8 cellular contexts compared by ENCODE assay signal in the genomic region with DNA sequence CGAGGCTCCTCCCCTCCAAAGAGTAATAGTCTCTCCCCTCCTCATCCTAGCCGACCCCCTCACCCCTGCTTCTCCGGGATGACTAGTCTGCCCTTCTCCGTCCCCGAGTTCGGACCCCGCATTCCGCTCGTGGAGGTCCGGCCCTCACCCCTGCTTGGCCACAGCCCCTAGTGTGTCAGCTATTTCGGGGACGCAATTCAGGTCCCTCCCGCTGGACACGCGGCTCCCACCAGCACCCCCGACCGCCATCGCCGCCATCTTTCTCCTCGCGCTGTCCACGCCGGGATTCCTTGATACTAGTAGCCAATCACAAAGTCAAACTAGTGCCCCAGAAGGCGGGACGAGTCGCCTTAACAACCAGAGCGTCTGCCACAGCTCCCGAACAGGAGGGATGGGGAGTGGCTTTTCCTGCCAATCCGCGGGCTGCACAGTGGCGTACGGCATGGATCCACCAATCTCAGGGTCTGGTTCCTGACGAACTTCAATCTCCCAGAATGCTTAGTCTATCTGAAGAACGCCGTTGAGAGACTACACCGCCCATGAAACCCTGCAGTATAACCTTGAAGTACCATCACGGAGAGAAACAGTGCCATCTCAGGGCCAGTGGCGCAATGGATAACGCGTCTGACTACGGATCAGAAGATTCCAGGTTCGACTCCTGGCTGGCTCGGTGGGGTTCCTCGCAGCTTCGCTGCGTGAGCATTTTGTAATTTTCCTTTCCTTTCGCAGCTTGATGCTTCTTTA. TPM values are rescaled to one million over a fixed set of nuclear protein-coding genes. Genes with fewer than 3 reads are reported as not detected.
DNase-seq lines count a peak whose midpoint lies in the region; ATAC-seq and TF ChIP-seq lines count a peak whose summit lies in the region.

A gene (minus strand): TSS at position 273 of the 744 bp plus-strand sequence. CDS start 15 bp downstream, at position 258.

- peak within 1 kb of the TSS; percentile 89 for H3K27ac ChIP-seq in effector memory CD4-positive, alpha-beta T cell (ENCODE audit: insufficient read depth, low read length, poor library complexity, severe bottlenecking)
- peak within 1 kb of the TSS; percentile 90 to 94 for H3K27ac ChIP-seq in lung (ENCODE audit: low read depth in 1 of 2, low read length in 1 of 2)

- WGBS in lung, 2 donors: 0% methylated on average over 47 of the region's 47 CpGs

- H3K9me3 ChIP-seq in effector memory CD4-positive, alpha-beta T cell (ENCODE audit: control insufficient read depth, low read length): no peaks in the 10 kb centered on the region
- H3K9me3 ChIP-seq in lung (ENCODE audit: control insufficient read depth in 2 of 2, insufficient read depth in 1 of 2, low read length in 1 of 2): no peaks in the 10 kb centered on the region

- peak within 1 kb of the TSS; percentile 99 for H3K4me3 ChIP-seq in effector memory CD4-positive, alpha-beta T cell (ENCODE audit: insufficient read depth, low read depth, low read length, poor library complexity, severe bottlenecking)
- peak within 1 kb of the TSS; percentile 87 for H3K4me3 ChIP-seq in lung

- no peak for TF ChIP-seq CTCF in lung (IDR thresholded peaks at IDR 0.05; ENCODE audit: control extremely low read depth, extremely low read depth)

- peaks cover 9% of the 10 kb centered on the region for H3K4me1 ChIP-seq in effector memory CD4-positive, alpha-beta T cell (ENCODE audit: control insufficient read depth, insufficient read depth, low read length, poor library complexity, severe bottlenecking)
- peaks cover 3 to 4% of the 10 kb centered on the region in 2 donors for H3K4me1 ChIP-seq in lung (ENCODE audit: control insufficient read depth in 2 of 2, insufficient read depth in 2 of 2, low read length in 2 of 2)

- H3K27me3 ChIP-seq in effector memory CD4-positive, alpha-beta T cell (replicated peaks; ENCODE audit: control insufficient read depth, insufficient read depth, low read length, poor library complexity, severe bottlenecking): no peaks in the 10 kb centered on the region
- H3K27me3 ChIP-seq in lung (ENCODE audit: control insufficient read depth, insufficient read depth): no peaks in the 10 kb centered on the region

- peaks cover 9% of the 10 kb centered on the region for H3K36me3 ChIP-seq in effector memory CD4-positive, alpha-beta T cell (ENCODE audit: control insufficient read depth, insufficient read depth, low read length)
- H3K36me3 ChIP-seq in lung (ENCODE audit: control insufficient read depth in 2 of 2, insufficient read depth in 2 of 2, low read length in 2 of 2): peaks cover 12 to 14% of the 10 kb centered on the region in 2 donors

- DNase-seq in COLO829 (ENCODE audit: low spot score) (peak; percentile 99), HT-29 (ENCODE audit: low spot score) (peak; percentile 97), lung (ENCODE audit: low spot score) (peak; percentile 99)
- DNase-seq in NK-92 treated with Interleukin-12 subunit alpha and Interleukin-12 subunit beta, amount 100 ng/mL, for 24 hours (lab: John Stamatoyannopoulos, UW): peak; percentile 97
- DNase-seq in activated CD8-positive, alpha-beta memory T cell treated with anti-CD3 and anti-CD28 coated beads for 24 hours: peak; percentile 100
- peak; percentile 96 to 98 (median 97) for DNase-seq in effector memory CD4-positive, alpha-beta T cell
- DNase-seq in stimulated activated CD4-positive, alpha-beta T cell treated with anti-CD3 and anti-CD28 coated beads, TNF-alpha, amount 100 ng/mL, for 4 hours (ENCODE audit: low read depth in 3 of 3): peak; percentile 86 to 96 (median 95)

- ATAC-seq in GM21360 (IDR thresholded peaks at IDR 0.05; ENCODE audit: unreplicated experiment): peak; percentile 82
- peak; percentile 97 for ATAC-seq in lung (ENCODE audit: insufficient read depth, low FRiP score)

RNA-seq across cellular contexts. Expression of the gene that starts here (rescaled TPM):
- total RNA-seq in HT-29 (2014; rRNA removed; shearing (Covaris generic)): 46.4 and 47.6 TPM in 2 replicates
- total RNA-seq in lung: 10 to 100 TPM; 45.6 to 54.7 TPM
- 10 to 100 TPM; 19.2 to 56.5 TPM for polyA plus RNA-seq in lung

Comparison
In these comparisons a context has a peak if more than half of its experiments do, and no peak if none do; other contexts are left out.
1. Peak in every context shown above with its lines: DNase-seq, ATAC-seq, H3K4me3 ChIP-seq and H3K27ac ChIP-seq.